ENCODE assay signal across 1 cellular context in genomic region chr16:47475786-47476185, GRCh38.
TF ChIP-seq lines count a peak whose summit lies in the region.

No MANE protein-coding gene starts in this region.

TF ChIP-seq in HepG2, 621 proteins besides CTCF, POLR2A, EP300 and RAD21 (continued from another document and continues in another):
- peak in 1 of 2 experiments; percentile 37; a peak in 1 of 4 replicates for TF ChIP-seq HMGXB4 (CRISPR knock-in tag; IDR thresholded peaks at IDR 0.05; ENCODE audit: borderline replicate concordance in 1 of 2, low read depth in 1 of 2)
- no peak for TF ChIP-seq CREB1 (IDR thresholded peaks at IDR 0.05)
- peak; percentile 22; the same call in 1 of the 2 replicates for TF ChIP-seq CREB1 (CRISPR knock-in tag; IDR thresholded peaks at IDR 0.05)
- TF ChIP-seq ZNF24 (IDR thresholded peaks at IDR 0.05) = 0 out of 2 replicates have a peak, but pooled peaks have one; percentile 16
- TF ChIP-seq KDM2A (CRISPR knock-in tag; IDR thresholded peaks at IDR 0.05; ENCODE audit: borderline replicate concordance, low read depth) = 0 out of 2 replicates have a peak, but pooled peaks have one; percentile 32
- TF ChIP-seq CCDC6 (CRISPR knock-in tag; IDR thresholded peaks at IDR 0.05) = no peak
- peak; percentile 65; the same call in 1 of the 2 replicates for TF ChIP-seq GATA4 (IDR thresholded peaks at IDR 0.05; ENCODE audit: borderline replicate concordance, low read depth)
- TF ChIP-seq ZNF335 (CRISPR knock-in tag; IDR thresholded peaks at IDR 0.05) = 0 out of 2 replicates have a peak, but pooled peaks have one; percentile 29
- TF ChIP-seq JDP2 (CRISPR knock-in tag; IDR thresholded peaks at IDR 0.05; ENCODE audit: borderline replicate concordance) = no peak
- TF ChIP-seq ISL2 (CRISPR knock-in tag; IDR thresholded peaks at IDR 0.05) = peak; percentile 85
- peak; percentile 77; the same call in 1 of the 2 replicates for TF ChIP-seq NR2F6 (IDR thresholded peaks at IDR 0.05)
- TF ChIP-seq NR2F6 (CRISPR knock-in tag; IDR thresholded peaks at IDR 0.05) = peak; percentile 91
- no peak for TF ChIP-seq MED13 (CRISPR knock-in tag; IDR thresholded peaks at IDR 0.05)
- TF ChIP-seq ETV5 (CRISPR knock-in tag; IDR thresholded peaks at IDR 0.05; ENCODE audit: borderline replicate concordance) = peak; percentile 77; the same call in 1 of the 2 replicates
- peak; percentile 77 for TF ChIP-seq ZMYM4 (CRISPR knock-in tag; IDR thresholded peaks at IDR 0.05)
- TF ChIP-seq JUND (CRISPR knock-in tag; IDR thresholded peaks at IDR 0.05) = no peak
- 0 out of 2 replicates have a peak, but pooled peaks have one; percentile 21 for TF ChIP-seq PRDM10 (CRISPR knock-in tag; IDR thresholded peaks at IDR 0.05; ENCODE audit: low read depth)
- 0 out of 2 replicates have a peak, but pooled peaks have one; percentile 16 for TF ChIP-seq TGIF2 (CRISPR knock-in tag; IDR thresholded peaks at IDR 0.05)
- peak; percentile 94 for TF ChIP-seq RCOR2 (CRISPR knock-in tag; IDR thresholded peaks at IDR 0.05)
- TF ChIP-seq KLF16 (CRISPR knock-in tag; IDR thresholded peaks at IDR 0.05) = peak in 1 of 2 experiments; percentile 71; a peak in 1 of 4 replicates
- no peak for TF ChIP-seq MTF2 (CRISPR knock-in tag; IDR thresholded peaks at IDR 0.05; ENCODE audit: borderline replicate concordance)
- no peak for TF ChIP-seq ZNF790 (CRISPR knock-in tag; IDR thresholded peaks at IDR 0.05; ENCODE audit: borderline replicate concordance)
- peak; percentile 71; the same call in 1 of the 2 replicates for TF ChIP-seq GFI1 (CRISPR knock-in tag; IDR thresholded peaks at IDR 0.05; ENCODE audit: borderline replicate concordance)
- peak; percentile 72 for TF ChIP-seq SKIL (CRISPR knock-in tag; IDR thresholded peaks at IDR 0.05; ENCODE audit: borderline replicate concordance)
- TF ChIP-seq JUN (CRISPR knock-in tag; IDR thresholded peaks at IDR 0.05) = no peak; the same call in 1 of the 2 replicates
- no peak for TF ChIP-seq ZNF674 (CRISPR knock-in tag; IDR thresholded peaks at IDR 0.05; ENCODE audit: low read depth)
- peak; percentile 90 for TF ChIP-seq BCL6 (CRISPR knock-in tag; IDR thresholded peaks at IDR 0.05)
- no peak for TF ChIP-seq CREBL2 (CRISPR knock-in tag; IDR thresholded peaks at IDR 0.05; ENCODE audit: borderline replicate concordance)
- 0 out of 2 replicates have a peak, but pooled peaks have one; percentile 53 for TF ChIP-seq KDM6A (CRISPR knock-in tag; IDR thresholded peaks at IDR 0.05; ENCODE audit: low read depth)
- peak; percentile 41; the same call in 1 of the 2 replicates for TF ChIP-seq ARNT2 (CRISPR knock-in tag; IDR thresholded peaks at IDR 0.05; ENCODE audit: low read depth)
- peak; percentile 92 for TF ChIP-seq PAXIP1 (CRISPR knock-in tag; conservative IDR thresholded peaks at IDR 0.05)
- peak; percentile 18; the same call in 1 of the 2 replicates for TF ChIP-seq ZNF430 (CRISPR knock-in tag; IDR thresholded peaks at IDR 0.05)
- TF ChIP-seq KAT8 (CRISPR knock-in tag; IDR thresholded peaks at IDR 0.05) = 0 out of 2 replicates have a peak, but pooled peaks have one; percentile 51
- TF ChIP-seq HMG20B (CRISPR knock-in tag; conservative IDR thresholded peaks at IDR 0.05) = peak; percentile 57; the same call in 1 of the 2 replicates
- TF ChIP-seq ELF3 (CRISPR knock-in tag; IDR thresholded peaks at IDR 0.05) = peak; percentile 98
- TF ChIP-seq HIC2 (CRISPR knock-in tag; IDR thresholded peaks at IDR 0.05; ENCODE audit: low read depth) = peak; percentile 88
- peak; percentile 77 for TF ChIP-seq HNF1B (CRISPR knock-in tag; IDR thresholded peaks at IDR 0.05)
- TF ChIP-seq ZNF121 (CRISPR knock-in tag; IDR thresholded peaks at IDR 0.05) = peak; percentile 99
- TF ChIP-seq SKI (IDR thresholded peaks at IDR 0.05; ENCODE audit: partially characterized antibody) = peak; percentile 89
- peak; percentile 48; the same call in 1 of the 3 replicates for TF ChIP-seq MXI1 (IDR thresholded peaks at IDR 0.05; ENCODE audit: borderline replicate concordance, low read depth, low read length)
- TF ChIP-seq FOXA3 (CRISPR knock-in tag; IDR thresholded peaks at IDR 0.05) = peak; percentile 87
- TF ChIP-seq PPARG (CRISPR knock-in tag; conservative IDR thresholded peaks at IDR 0.05) = peak; percentile 64
- TF ChIP-seq E2F5 (CRISPR knock-in tag; conservative IDR thresholded peaks at IDR 0.05) = no peak
- peak; percentile 84 for TF ChIP-seq HNF4A (CRISPR knock-in tag; IDR thresholded peaks at IDR 0.05)
- TF ChIP-seq TARDBP (CRISPR knock-in tag; IDR thresholded peaks at IDR 0.05) = peak; percentile 76; the same call in 1 of the 2 replicates
- no peak for TF ChIP-seq ATRX (CRISPR knock-in tag; IDR thresholded peaks at IDR 0.05; ENCODE audit: borderline replicate concordance)
- TF ChIP-seq RXRA (CRISPR knock-in tag; IDR thresholded peaks at IDR 0.05) = peak; percentile 75; the same call in 1 of the 2 replicates
- no peak for TF ChIP-seq TP53 (CRISPR knock-in tag; conservative IDR thresholded peaks at IDR 0.05)
